Comparison of ENCODE assay signal across 8 cellular contexts in genomic region chr2:127701193-127701650, GRCh38. TPM values are rescaled to one million over a fixed set of nuclear protein-coding genes. Genes with fewer than 3 reads are reported as not detected.
A peak's percentile ranks its signal among the peaks of the same experiment; 100 is the strongest.
DNase-seq lines count a peak whose midpoint lies in the region; ATAC-seq and TF ChIP-seq lines count a peak whose summit lies in the region.

A gene with protein sequence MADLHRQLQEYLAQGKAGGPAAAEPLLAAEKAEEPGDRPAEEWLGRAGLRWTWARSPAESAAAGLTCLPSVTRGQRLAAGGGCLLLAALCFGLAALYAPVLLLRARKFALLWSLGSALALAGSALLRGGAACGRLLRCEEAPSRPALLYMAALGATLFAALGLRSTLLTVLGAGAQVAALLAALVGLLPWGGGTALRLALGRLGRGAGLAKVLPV (plus strand): TSS chr2:127701497. CDS start chr2:127701529, 32 bp downstream.

- no peaks in the 10 kb centered on the region for H3K9me3 Mint-ChIP-seq in Calu3 (ENCODE audit: low read depth, unreplicated experiment)
- no peaks in the 10 kb centered on the region for H3K9me3 Mint-ChIP-seq in activated CD8-positive, alpha-beta memory T cell treated with anti-CD3 and anti-CD28 coated beads, Interleukin-2, amount 10 ng/mL, durations not matched to agents 7 days and 5 days (ENCODE audit: low read depth)

- no peaks in the 10 kb centered on the region for H3K27me3 Mint-ChIP-seq in Calu3 (ENCODE audit: unreplicated experiment)
- H3K27me3 Mint-ChIP-seq in activated CD8-positive, alpha-beta memory T cell treated with anti-CD3 and anti-CD28 coated beads, Interleukin-2, amount 10 ng/mL, durations not matched to agents 7 days and 5 days: no peaks in the 10 kb centered on the region

- H3K9ac ChIP-seq in endocrine pancreas (ENCODE audit: control insufficient read depth, insufficient read depth, low read length): peak within 1 kb of the TSS; percentile 60

- no peak for TF ChIP-seq CTCF in Calu3 (IDR thresholded peaks at IDR 0.05; ENCODE audit: unreplicated experiment)

- H3K36me3 ChIP-seq in endocrine pancreas (ENCODE audit: control insufficient read depth, insufficient read depth, low read length) (no peaks in the 10 kb centered on the region), mesodermal cell (ENCODE audit: control insufficient read depth, insufficient read depth, low read length) (peaks cover 37% of the 10 kb centered on the region)

- ATAC-seq in GM21423 (IDR thresholded peaks at IDR 0.05; ENCODE audit: unreplicated experiment): peak; percentile 63
- ATAC-seq in activated CD8-positive, alpha-beta memory T cell treated with anti-CD3 and anti-CD28 coated beads, Interleukin-2, amount 10 ng/mL, durations not matched to agents 7 days and 5 days: peak; percentile 84

- peaks cover 52% of the 10 kb centered on the region for H3K36me3 Mint-ChIP-seq in Calu3 (ENCODE audit: insufficient read depth, unreplicated experiment)
- H3K36me3 Mint-ChIP-seq in activated CD8-positive, alpha-beta memory T cell treated with anti-CD3 and anti-CD28 coated beads, Interleukin-2, amount 10 ng/mL, durations not matched to agents 7 days and 5 days: peaks cover 18% of the 10 kb centered on the region

- peaks cover 13% of the 10 kb centered on the region for H3K4me1 Mint-ChIP-seq in Calu3 (ENCODE audit: low read depth, unreplicated experiment)
- peaks cover 32% of the 10 kb centered on the region for H3K4me1 Mint-ChIP-seq in activated CD8-positive, alpha-beta memory T cell treated with anti-CD3 and anti-CD28 coated beads, Interleukin-2, amount 10 ng/mL, durations not matched to agents 7 days and 5 days

- CTCF ChIA-PET in Calu3 (lab: Charles Lee): no interaction called here
- CTCF ChIA-PET in activated CD8-positive, alpha-beta memory T cell treated with anti-CD3 and anti-CD28 coated beads, Interleukin-2, amount 10 ng/mL, durations not matched to agents 7 days and 5 days (lab: Charles Lee): interaction anchor here (1.4 kb wide), 1 partner anchor 51 kb away, joined by 4 read pairs; no protein-coding TSS in a partner anchor

- no TSS peak for BruUV-seq in Calu3 (replicated peaks; lab: Mats Ljungman, UMichigan)

- no peaks in the 10 kb centered on the region for H3K9me3 ChIP-seq in endocrine pancreas (ENCODE audit: control insufficient read depth, low read length)
- H3K9me3 ChIP-seq in mesodermal cell (ENCODE audit: control insufficient read depth, low read length): no peaks in the 10 kb centered on the region

- peak within 1 kb of the TSS; percentile 92 for H3K27ac ChIP-seq in mesodermal cell (ENCODE audit: low read depth, low read length, severe bottlenecking)

- intact Hi-C loops in Calu3 (cut with micrococcal nuclease; ENCODE audit: unreplicated experiment): no loop called here

- 1% methylated on average over 37 to 41 of the region's 44 CpGs for whole genome bisulfite sequencing in mesodermal cell (ENCODE audit: insufficient coverage in 2 of 2), 2 experiments

- peak; percentile 93 for DNase-seq in Calu3
- peak in 75 of 76 experiments; percentile 5 to 93 (median 84) for DNase-seq in HUDEP-2 (lab: John Stamatoyannopoulos, UW; ENCODE audit: unreplicated experiment in 76 of 76)
- DNase-seq in NOMO-1 treated with DMSO at 0.1 percent for 48 hours (lab: John Stamatoyannopoulos, UW; ENCODE audit: unreplicated experiment): peak; percentile 91
- peak; percentile 95 for DNase-seq in activated CD8-positive, alpha-beta memory T cell treated with anti-CD3 and anti-CD28 coated beads, Interleukin-2, amount 10 ng/mL, durations not matched to agents 7 days and 5 days
- DNase-seq in stimulated activated CD8-positive, alpha-beta memory T cell treated with anti-CD3 and anti-CD28 coated beads, Interleukin-15, amount 100 ng/mL, for 1 hour (ENCODE audit: low read depth): peak; percentile 76

- H3K4me3 ChIP-seq in endocrine pancreas (ENCODE audit: control insufficient read depth, insufficient read depth, low read length): peak within 1 kb of the TSS; percentile 70
- peak within 1 kb of the TSS; percentile 51 for H3K4me3 ChIP-seq in mesodermal cell (ENCODE audit: extremely low read depth, insufficient read depth, low read length, poor library complexity, severe bottlenecking)

- H3K27ac Mint-ChIP-seq in Calu3 (ENCODE audit: unreplicated experiment): peak within 1 kb of the TSS; percentile 95
- peak within 1 kb of the TSS; percentile 96 for H3K27ac Mint-ChIP-seq in activated CD8-positive, alpha-beta memory T cell treated with anti-CD3 and anti-CD28 coated beads, Interleukin-2, amount 10 ng/mL, durations not matched to agents 7 days and 5 days

- no peaks in the 10 kb centered on the region for H3K27me3 ChIP-seq in endocrine pancreas (ENCODE audit: control insufficient read depth, insufficient read depth, low read length)

- H3K4me1 ChIP-seq in endocrine pancreas (ENCODE audit: control insufficient read depth, insufficient read depth, low read length) (no peaks in the 10 kb centered on the region), mesodermal cell (ENCODE audit: control insufficient read depth, insufficient read depth, low read length, poor library complexity, severe bottlenecking) (peaks cover 5% of the 10 kb centered on the region)

- H3K4me3 Mint-ChIP-seq in Calu3 (ENCODE audit: low read depth, unreplicated experiment): peak within 1 kb of the TSS; percentile 73
- H3K4me3 Mint-ChIP-seq in activated CD8-positive, alpha-beta memory T cell treated with anti-CD3 and anti-CD28 coated beads, Interleukin-2, amount 10 ng/mL, durations not matched to agents 7 days and 5 days: peak within 1 kb of the TSS; percentile 91

RNA-seq across cellular contexts. Expression of the gene that starts here (rescaled TPM):
- 8.7 and 9.3 TPM in 2 replicates for total RNA-seq in Calu3 (2022)
- total RNA-seq in activated CD8-positive, alpha-beta memory T cell treated with anti-CD3 and anti-CD28 coated beads, Interleukin-2, amount 10 ng/mL, durations not matched to agents 7 days and 5 days: 1 to 10 TPM; 4.1 to 4.6 TPM
- 6.5 TPM for polyA plus RNA-seq in mesodermal cell (2013, experiment 1 of 2)
- polyA plus RNA-seq in mesodermal cell (2013, experiment 2 of 2): 7.6 TPM

Comparison
In these comparisons a context has a peak if more than half of its experiments do, and no peak if none do; other contexts are left out.
1. Peak in every context shown above with its lines: DNase-seq, ATAC-seq, H3K4me3 ChIP-seq and H3K27ac ChIP-seq.